In genomic region chr2:220162320-220162719, GRCh38 we compare ENCODE assay signal across 25 cellular contexts.
A peak's percentile ranks its signal among the peaks of the same experiment; 100 is the strongest.
DNase-seq lines count a peak whose midpoint lies in the region; ATAC-seq, FAIRE-seq and TF ChIP-seq lines count a peak whose summit lies in the region.
"Had no signal": no experiment of that assay in that cellular context is flagged by ENCODE, and none has a peak within 500 bp of the region (broad histone marks: within the 10 kb centered on the region; RNA-seq: fewer than 3 reads in every experiment).

No MANE protein-coding gene starts in this region.

- no peak for TF ChIP-seq POLR2A in breast epithelium (IDR thresholded peaks at IDR 0.05)

- BruUV-seq in MCF 10A (replicated peaks; lab: Mats Ljungman, UMichigan), result no TSS peak

- POLR2A ChIA-PET in MCF 10A (lab: Yijun Ruan, JAX), result interaction anchor here (1.3 kb wide), 1 partner anchor 36 kb away, joined by 3 read pairs; no protein-coding TSS in a partner anchor

- DNase-seq in MCF 10A (ENCODE audit: unreplicated experiment) (peak; percentile 44), breast epithelium (ENCODE audit: low spot score in 2 of 2) (no peak), bronchial epithelial cell (ENCODE audit: low read depth) (peak; percentile 49), foreskin fibroblast (peak; percentile 35 to 72), upper lobe of right lung (no peak), chondrocyte (ENCODE audit: low spot score) (no peak), NCI-H510A treated with DMSO at 0.1 percent for 48 hours (lab: John Stamatoyannopoulos, UW) (no peak), DMS53 (lab: John Stamatoyannopoulos, UW) (no peak)
- DNase-seq: 8988T; activated CD4-positive, alpha-beta T cell treated with anti-CD3 and anti-CD28 coated beads, Interleukin-2, amount 50 U/mL, for 48 hours; activated gamma-delta T cell; COR-L47; DND-41; kidney glomerular epithelial cell; mesendoderm; naive B cell; NCI-H1436 treated with DMSO at 0.1 percent for 48 hours; stimulated activated CD4-positive, alpha-beta T cell treated with anti-CD3 and anti-CD28 coated beads, Interleukin-4, amount 100 ng/mL, for 4 hours; stomach; T-helper 9 cell had no signal

- H3K36me3 ChIP-seq in breast epithelium, result no peaks in the 10 kb centered on the region
- H3K36me3 ChIP-seq in bronchial epithelial cell (ENCODE audit: control insufficient read depth, insufficient read depth, low read length), result no peaks in the 10 kb centered on the region
- H3K36me3 ChIP-seq in upper lobe of right lung, result no peaks in the 10 kb centered on the region
- H3K36me3 ChIP-seq: BLaER1, stomach had no signal

- H3K27ac Mint-ChIP-seq in MCF 10A (ENCODE audit: low read depth, unreplicated experiment) (no peak overlapping the region), chondrocyte (ENCODE audit: unreplicated experiment) (no peak overlapping the region)
- H3K27ac Mint-ChIP-seq: WTC11 had no signal

- H3K27me3 ChIP-seq in breast epithelium, result no peaks in the 10 kb centered on the region
- no peaks in the 10 kb centered on the region for H3K27me3 ChIP-seq in bronchial epithelial cell (ENCODE audit: control insufficient read depth, insufficient read depth, low read length)
- no peaks in the 10 kb centered on the region for H3K27me3 ChIP-seq in upper lobe of right lung
- H3K27me3 ChIP-seq: BLaER1, stomach had no signal

- peaks cover 7% of the 10 kb centered on the region for H3K36me3 Mint-ChIP-seq in MCF 10A (ENCODE audit: insufficient read depth, unreplicated experiment)
- H3K36me3 Mint-ChIP-seq in chondrocyte (ENCODE audit: low read depth), result peaks cover 5% of the 10 kb centered on the region
- H3K36me3 Mint-ChIP-seq: naive B cell, WTC11 had no signal

- CTCF ChIA-PET in MCF 10A (lab: Yijun Ruan, JAX), result interaction anchor here (1.3 kb wide), 1 partner anchor 9 kb away, joined by 4 read pairs; no protein-coding TSS in a partner anchor

- TF ChIP-seq CTCF in MCF 10A (IDR thresholded peaks at IDR 0.05; ENCODE audit: unreplicated experiment) (no peak), breast epithelium (IDR thresholded peaks at IDR 0.05) (no peak), bronchial epithelial cell (IDR thresholded peaks at IDR 0.05; ENCODE audit: insufficient read depth, low read length, severe bottlenecking) (no peak), foreskin fibroblast (IDR thresholded peaks at IDR 0.05; ENCODE audit: low read depth, low read length) (no peak), upper lobe of right lung (IDR thresholded peaks at IDR 0.05) (no peak), chondrocyte (IDR thresholded peaks at IDR 0.05) (no peak)

- H3K4me3 Mint-ChIP-seq in MCF 10A (ENCODE audit: unreplicated experiment) (no peak overlapping the region), chondrocyte (ENCODE audit: unreplicated experiment) (no peak overlapping the region)
- H3K4me3 Mint-ChIP-seq: naive B cell, WTC11 had no signal

- H3K4me3 ChIP-seq in breast epithelium, result no peak overlapping the region
- no peak overlapping the region for H3K4me3 ChIP-seq in bronchial epithelial cell (ENCODE audit: low read depth, low read length)
- H3K4me3 ChIP-seq in foreskin fibroblast (ENCODE audit: low read depth in 1 of 2, low read length in 2 of 2), result no peak overlapping the region
- H3K4me3 ChIP-seq in upper lobe of right lung, result no peak overlapping the region
- H3K4me3 ChIP-seq: BLaER1, K562, stomach had no signal

- H3K4me1 ChIP-seq in breast epithelium, result no peaks in the 10 kb centered on the region
- no peaks in the 10 kb centered on the region for H3K4me1 ChIP-seq in upper lobe of right lung
- H3K4me1 ChIP-seq: BLaER1, stomach had no signal

- no peaks in the 10 kb centered on the region for H3K9me3 Mint-ChIP-seq in MCF 10A (ENCODE audit: unreplicated experiment)
- peaks cover 7% of the 10 kb centered on the region for H3K9me3 Mint-ChIP-seq in chondrocyte (ENCODE audit: low read depth)

- ATAC-seq in upper lobe of right lung, result peak; percentile 75
- ATAC-seq: K562, WTC11 had no signal

- FAIRE-seq in bronchial epithelial cell (lab: Jason Lieb, UNC), result no peak
- FAIRE-seq: endothelial cell of umbilical vein, GM19239, K562 had no signal

- intact Hi-C loops in MCF 10A (cut with micrococcal nuclease), result no loop called here
- intact Hi-C loops in breast epithelium (cut with DNase I; ENCODE audit: low total_unique reads), result loop anchor here (5.0 kb wide), 1 partner anchor 1315 kb away; no protein-coding TSS in a partner anchor
- intact Hi-C loops in upper lobe of right lung (cut with DNase I), result no loop called here

- H3K9me3 ChIP-seq in breast epithelium (peaks cover 0 to 4% of the 10 kb centered on the region in 2 donors), upper lobe of right lung (no peaks in the 10 kb centered on the region)
- H3K9me3 ChIP-seq: BLaER1 had no signal

- H3K27me3 Mint-ChIP-seq in MCF 10A (ENCODE audit: insufficient read depth, unreplicated experiment), result no peaks in the 10 kb centered on the region
- H3K27me3 Mint-ChIP-seq in chondrocyte (ENCODE audit: low read depth), result no peaks in the 10 kb centered on the region

- H3K4me1 Mint-ChIP-seq in MCF 10A (ENCODE audit: insufficient read depth, unreplicated experiment), result peaks cover 6% of the 10 kb centered on the region
- no peaks in the 10 kb centered on the region for H3K4me1 Mint-ChIP-seq in chondrocyte (ENCODE audit: low read depth)
- H3K4me1 Mint-ChIP-seq: naive B cell had no signal

- H3K27ac ChIP-seq in breast epithelium (no peak overlapping the region), upper lobe of right lung (no peak overlapping the region)
- H3K27ac ChIP-seq: BLaER1, stomach had no signal

Comparison
In these comparisons a context has a peak if more than half of its experiments do, and no peak if none do; other contexts are left out.
1. DNase-seq: peak in MCF 10A (single experiment), bronchial epithelial cell (single experiment) and foreskin fibroblast (2 of 2); none in breast epithelium (0 of 2), upper lobe of right lung (single experiment), chondrocyte (single experiment), NCI-H510A treated with DMSO at 0.1 percent for 48 hours (single experiment) and DMS53 (single experiment).